8 cellular contexts compared by ENCODE assay signal in the genomic region with DNA sequence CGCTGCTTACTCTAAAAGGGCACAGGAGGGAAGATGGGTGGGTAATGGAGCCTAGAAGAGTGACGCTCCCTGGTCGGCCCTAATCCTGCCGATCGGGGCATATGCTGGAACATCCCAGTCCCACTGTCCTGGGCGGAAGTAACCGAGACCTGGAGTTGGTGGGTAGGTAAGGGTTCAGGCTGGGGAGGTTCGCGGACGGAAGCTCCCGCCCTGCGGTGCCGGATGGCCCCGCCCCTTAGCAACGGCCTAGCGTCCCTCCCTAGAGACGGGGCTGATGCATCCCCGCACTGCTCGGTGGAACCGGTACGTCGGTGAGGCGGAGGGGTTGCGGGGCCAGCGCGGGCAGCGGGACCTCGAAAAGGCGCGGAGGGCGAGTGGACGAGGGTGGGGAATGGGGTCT. TPM values are rescaled to one million over a fixed set of nuclear protein-coding genes. Genes with fewer than 3 reads are reported as not detected.
DNase-seq lines count a peak whose midpoint lies in the region; ATAC-seq and TF ChIP-seq lines count a peak whose summit lies in the region.

No MANE protein-coding gene starts in this region.

- peak overlapping the region; percentile 84 for H3K4me2 ChIP-seq in neural progenitor cell

- TF ChIP-seq EP300 in esophagus muscularis mucosa (IDR thresholded peaks at IDR 0.05) = no peak
- no peak for TF ChIP-seq EP300 in stomach (IDR thresholded peaks at IDR 0.05)

- H3K4me1 Mint-ChIP-seq in IgD-negative memory B cell (peaks cover 16 to 25% (median 22%) of the 10 kb centered on the region in 3 donors), neural progenitor cell (peaks cover 70% of the 10 kb centered on the region)

- H3K27me3 ChIP-seq in esophagus muscularis mucosa (no peaks in the 10 kb centered on the region), neural progenitor cell (peaks cover 22% of the 10 kb centered on the region), stomach (no peaks in the 10 kb centered on the region)

- H3K36me3 ChIP-seq in esophagus muscularis mucosa = no peaks in the 10 kb centered on the region
- no peaks in the 10 kb centered on the region for H3K36me3 ChIP-seq in neural progenitor cell
- no peaks in the 10 kb centered on the region for H3K36me3 ChIP-seq in stomach

- H4K20me1 ChIP-seq in neural progenitor cell (ENCODE audit: low read depth) = no peaks in the 10 kb centered on the region

- TF ChIP-seq CTCF in esophagus muscularis mucosa (IDR thresholded peaks at IDR 0.05) (no peak), neural progenitor cell (IDR thresholded peaks at IDR 0.05) (no peak), stomach (IDR thresholded peaks at IDR 0.05) (no peak)

- no peak for TF ChIP-seq POLR2A in esophagus muscularis mucosa (IDR thresholded peaks at IDR 0.05; ENCODE audit: low read depth)
- no peak for TF ChIP-seq POLR2A in stomach (IDR thresholded peaks at IDR 0.05)

- H3K36me3 Mint-ChIP-seq in IgD-negative memory B cell = peaks cover 3% of the 10 kb centered on the region
- H3K36me3 Mint-ChIP-seq in neural progenitor cell = no peaks in the 10 kb centered on the region

- intact Hi-C loops in esophagus muscularis mucosa (cut with DNase I) (no loop called here), stomach (cut with DNase I; ENCODE audit: low total_unique reads) (no loop called here)

- DNase-seq in AG20443 (ENCODE audit: low spot score) (peak; percentile 89), activated T-cell treated with anti-CD3 and anti-CD28 coated beads for 24 hours (ENCODE audit: low read depth) (peak; percentile 61), esophagus muscularis mucosa (ENCODE audit: extremely low spot score) (no peak), neural progenitor cell (ENCODE audit: low spot score) (peak; percentile 93), stomach (peak; percentile 77), ACHN (no peak)

- peaks cover 31% of the 10 kb centered on the region for H3F3A ChIP-seq in neural progenitor cell (ENCODE audit: low read depth)

- no peaks in the 10 kb centered on the region for H3K27me3 Mint-ChIP-seq in IgD-negative memory B cell
- H3K27me3 Mint-ChIP-seq in neural progenitor cell (ENCODE audit: insufficient read depth, low read depth) = peaks cover 23% of the 10 kb centered on the region

- in situ Hi-C loops in ACHN (cut with HindIII; ENCODE audit: low pct_ligation_motif_present, low pct_unique_long_range_greater_than_20kb, low sequenced_read_pairs) = no loop called here

- no peaks in the 10 kb centered on the region for H3K9me3 Mint-ChIP-seq in IgD-negative memory B cell
- H3K9me3 Mint-ChIP-seq in neural progenitor cell = no peaks in the 10 kb centered on the region

- H3K4me3 Mint-ChIP-seq in IgD-negative memory B cell (peak overlapping the region in 3 of 4 donors; percentile 74 to 88 (median 88)), neural progenitor cell (peak overlapping the region; percentile 75)

- H3K79me2 ChIP-seq in neural progenitor cell (ENCODE audit: low read depth) = no peaks in the 10 kb centered on the region

- no peak overlapping the region for H3K9ac ChIP-seq in neural progenitor cell

- whole genome bisulfite sequencing in esophagus muscularis mucosa = 14% methylated on average over 18 of the region's 32 CpGs
- WGBS in stomach, 5 donors = 2 to 8% (median 6%) methylated on average over 28 to 32 of the region's 32 CpGs

- H3K4me3 ChIP-seq in esophagus muscularis mucosa (peak overlapping the region; percentile 47 to 58 (median 49)), neural progenitor cell (peak overlapping the region; percentile 45), stomach (peak overlapping the region; percentile 39 to 48 (median 42))

- ATAC-seq in HG02970 (IDR thresholded peaks at IDR 0.05; ENCODE audit: low FRiP score, unreplicated experiment) = no peak

- H3K4me1 ChIP-seq in esophagus muscularis mucosa (peaks cover 24 to 30% (median 29%) of the 10 kb centered on the region in 4 donors), neural progenitor cell (peaks cover 25% of the 10 kb centered on the region), stomach (peaks cover 13 to 36% (median 17%) of the 10 kb centered on the region in 4 donors)

- peak overlapping the region in 1 of 4 donors; percentile 37 for H3K27ac ChIP-seq in esophagus muscularis mucosa (replicated peaks in 1 of 4)
- H3K27ac ChIP-seq in neural progenitor cell = no peak overlapping the region
- peak overlapping the region in 3 of 5 donors; percentile 6 to 69 (median 43) for H3K27ac ChIP-seq in stomach

- peak overlapping the region in 2 of 3 donors; percentile 1 to 69 for H3K27ac Mint-ChIP-seq in IgD-negative memory B cell
- no peak overlapping the region for H3K27ac Mint-ChIP-seq in neural progenitor cell

- H2AFZ ChIP-seq in neural progenitor cell (replicated peaks) = peak overlapping the region; percentile 59

- H3K9me3 ChIP-seq in esophagus muscularis mucosa = no peaks in the 10 kb centered on the region
- no peaks in the 10 kb centered on the region for H3K9me3 ChIP-seq in neural progenitor cell (ENCODE audit: low read depth)
- H3K9me3 ChIP-seq in stomach = no peaks in the 10 kb centered on the region

RNA-seq across cellular contexts. Expression of a gene that starts 1.5 kb away (rescaled TPM):
- polyA plus RNA-seq in IgD-negative memory B cell (1.1 TPM), stomach (1 to 10 TPM; 1.9 to 3.4 (median 3.0) TPM)
- total RNA-seq in esophagus muscularis mucosa (1 to 10 TPM; 3.4 to 5.4 (median 3.6) TPM), neural progenitor cell (ENCODE audit: low replicate concordance) (0.80 and 2.1 TPM in 2 replicates), stomach (10 to 100 TPM in 4 of 5 donors, 1 to 10 TPM in 1; 6.1 to 57.6 (median 22.2) TPM)

RNA-seq across cellular contexts. Expression of a gene that starts 30.0 kb away (rescaled TPM):
- polyA plus RNA-seq in IgD-negative memory B cell (7.4 TPM), stomach (10 to 100 TPM in 2 of 3 donors, 1 to 10 TPM in 1; 9.1 to 26.9 (median 14.6) TPM)
- total RNA-seq in esophagus muscularis mucosa (1 to 10 TPM; 4.1 to 5.3 (median 4.8) TPM), neural progenitor cell (ENCODE audit: low replicate concordance) (4.2 and 10.1 TPM in 2 replicates), stomach (10 to 100 TPM; 16.7 to 55.0 (median 19.2) TPM)

RNA-seq across cellular contexts. Expression of a gene that starts 39.2 kb away (rescaled TPM):
- polyA plus RNA-seq in IgD-negative memory B cell = 55.0 TPM
- 100 to 1,000 TPM in 1 of 4 donors, 10 to 100 TPM in 3; 62.6 to 101 (median 80.9) TPM for total RNA-seq in esophagus muscularis mucosa
- 45.4 and 49.2 TPM in 2 replicates for total RNA-seq in neural progenitor cell (ENCODE audit: low replicate concordance)
- 10 to 100 TPM in 4 of 5 donors, 1 to 10 TPM in 1; 8.2 to 64.8 (median 30.4) TPM for total RNA-seq in stomach
- 10 to 100 TPM; 20.6 to 28.7 (median 28.0) TPM for polyA plus RNA-seq in stomach

Comparison
In these comparisons a context has a peak if more than half of its experiments do, and no peak if none do; other contexts are left out.
1. DNase-seq: peak in AG20443 (single experiment), activated T-cell treated with anti-CD3 and anti-CD28 coated beads for 24 hours (single experiment), neural progenitor cell (single experiment) and stomach (single experiment); none in esophagus muscularis mucosa (single experiment) and ACHN (single experiment).
2. Peak in every context shown above with its lines, with median percentiles within 50 percentile points of each other: H3K4me3 ChIP-seq.